Comparison of ENCODE assay signal across 1 cellular context in genomic region chr7:102991540-102992214, GRCh38.
TF ChIP-seq lines count a peak whose summit lies in the region.

No MANE protein-coding gene starts in this region.

TF ChIP-seq in HEK293, 187 proteins besides CTCF, POLR2A, EP300 and RAD21 (continued from another document and continues in another):
- TF ChIP-seq ZSCAN18 (tag by site-specific recombination; IDR thresholded peaks at IDR 0.05) (peak; percentile 48; the same call in 1 of the 2 replicates), BCL11A (tag by site-specific recombination; IDR thresholded peaks at IDR 0.05; ENCODE audit: low read depth) (peak; percentile 74; the same call in 1 of the 2 replicates), ZEB2 (tag by site-specific recombination; IDR thresholded peaks at IDR 0.05) (peak; percentile 90), GLIS1 (tag by site-specific recombination; IDR thresholded peaks at IDR 0.05) (peak; percentile 20; the same call in 1 of the 2 replicates), ZNF416 (tag by site-specific recombination; IDR thresholded peaks at IDR 0.05) (no peak), ZNF600 (tag by site-specific recombination; IDR thresholded peaks at IDR 0.05) (peak; percentile 94), SP2 (tag by site-specific recombination; IDR thresholded peaks at IDR 0.05) (peak; percentile 16; the same call in 1 of the 2 replicates), REST (tag by site-specific recombination; IDR thresholded peaks at IDR 0.05) (no peak), ZNF184 (tag by site-specific recombination; IDR thresholded peaks at IDR 0.05) (peak; percentile 83), ZNF223 (tag by site-specific recombination; IDR thresholded peaks at IDR 0.05) (no peak), ZNF639 (tag by site-specific recombination; IDR thresholded peaks at IDR 0.05) (peak; percentile 90), ZSCAN16 (tag by site-specific recombination; IDR thresholded peaks at IDR 0.05) (no peak), ZNF112 (tag by site-specific recombination; IDR thresholded peaks at IDR 0.05) (no peak), SETDB1 (IDR thresholded peaks at IDR 0.05; ENCODE audit: insufficient read length, low read length) (peak; percentile 16), HOXA7 (CRISPR knock-in tag; IDR thresholded peaks at IDR 0.05; ENCODE audit: borderline replicate concordance) (no peak), ZNF677 (tag by site-specific recombination; IDR thresholded peaks at IDR 0.05) (no peak), ZBTB48 (tag by site-specific recombination; IDR thresholded peaks at IDR 0.05) (0 out of 2 replicates have a peak, but pooled peaks have one; percentile 32), EGR2 (tag by site-specific recombination; IDR thresholded peaks at IDR 0.05; ENCODE audit: low read depth) (no peak), YY2 (tag by site-specific recombination; IDR thresholded peaks at IDR 0.05) (no peak), ZNF24 (tag by site-specific recombination; IDR thresholded peaks at IDR 0.05) (peak; percentile 98), ZNF202 (tag by site-specific recombination; IDR thresholded peaks at IDR 0.05; ENCODE audit: borderline replicate concordance) (no peak), ZNF292 (tag by site-specific recombination; IDR thresholded peaks at IDR 0.05; ENCODE audit: borderline replicate concordance, low read depth) (no peak), SP7 (tag by site-specific recombination; IDR thresholded peaks at IDR 0.05) (peak; percentile 94), ZNF530 (tag by site-specific recombination; IDR thresholded peaks at IDR 0.05; ENCODE audit: low read depth) (no peak; the same call in 1 of the 2 replicates), ZNF335 (tag by site-specific recombination; conservative IDR thresholded peaks at IDR 0.05) (peak; percentile 66), ZNF501 (tag by site-specific recombination; IDR thresholded peaks at IDR 0.05) (0 out of 2 replicates have a peak, but pooled peaks have one; percentile 23), KLF7 (tag by site-specific recombination; IDR thresholded peaks at IDR 0.05; ENCODE audit: borderline replicate concordance) (no peak), ZNF174 (tag by site-specific recombination; IDR thresholded peaks at IDR 0.05) (no peak), ZNF596 (tag by site-specific recombination; IDR thresholded peaks at IDR 0.05) (no peak), ZNF10 (tag by site-specific recombination; IDR thresholded peaks at IDR 0.05) (0 out of 2 replicates have a peak, but pooled peaks have one; percentile 32), SP3 (tag by site-specific recombination; IDR thresholded peaks at IDR 0.05) (peak; percentile 46; the same call in 1 of the 2 replicates), ZNF138 (tag by site-specific recombination; IDR thresholded peaks at IDR 0.05; ENCODE audit: borderline replicate concordance) (no peak), ZNF585B (tag by site-specific recombination; IDR thresholded peaks at IDR 0.05) (0 out of 2 replicates have a peak, but pooled peaks have one; percentile 5), GLI4 (tag by site-specific recombination; IDR thresholded peaks at IDR 0.05) (no peak), ZNF48 (tag by site-specific recombination; IDR thresholded peaks at IDR 0.05) (no peak), ZNF544 (tag by site-specific recombination; IDR thresholded peaks at IDR 0.05) (no peak), MEIS1 (CRISPR knock-in tag; IDR thresholded peaks at IDR 0.05; ENCODE audit: borderline replicate concordance) (no peak), ZNF211 (tag by site-specific recombination; IDR thresholded peaks at IDR 0.05; ENCODE audit: low read depth) (no peak), ZNF266 (tag by site-specific recombination; IDR thresholded peaks at IDR 0.05; ENCODE audit: low read depth) (no peak), KLF9 (tag by site-specific recombination; IDR thresholded peaks at IDR 0.05; ENCODE audit: low read depth) (no peak), ZBTB7A (tag by site-specific recombination; IDR thresholded peaks at IDR 0.05; ENCODE audit: low read depth) (no peak), ZBTB11 (tag by site-specific recombination; conservative IDR thresholded peaks at IDR 0.05; ENCODE audit: low read depth) (0 out of 2 replicates have a peak, but pooled peaks have one; percentile 30), ZNF645 (tag by site-specific recombination; IDR thresholded peaks at IDR 0.05) (no peak), KLF8 (tag by site-specific recombination; IDR thresholded peaks at IDR 0.05) (peak; percentile 80; the same call in 1 of the 2 replicates)
- TF ChIP-seq, protein P1, sequence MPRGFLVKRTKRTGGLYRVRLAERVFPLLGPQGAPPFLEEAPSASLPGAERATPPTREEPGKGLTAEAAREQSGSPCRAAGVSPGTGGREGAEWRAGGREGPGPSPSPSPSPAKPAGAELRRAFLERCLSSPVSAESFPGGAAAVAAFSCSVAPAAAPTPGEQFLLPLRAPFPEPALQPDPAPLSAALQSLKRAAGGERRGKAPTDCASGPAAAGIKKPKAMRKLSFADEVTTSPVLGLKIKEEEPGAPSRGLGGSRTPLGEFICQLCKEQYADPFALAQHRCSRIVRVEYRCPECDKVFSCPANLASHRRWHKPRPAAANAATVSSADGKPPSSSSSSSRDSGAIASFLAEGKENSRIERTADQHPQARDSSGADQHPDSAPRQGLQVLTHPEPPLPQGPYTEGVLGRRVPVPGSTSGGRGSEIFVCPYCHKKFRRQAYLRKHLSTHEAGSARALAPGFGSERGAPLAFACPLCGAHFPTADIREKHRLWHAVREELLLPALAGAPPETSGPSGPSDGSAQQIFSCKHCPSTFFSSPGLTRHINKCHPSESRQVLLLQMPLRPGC (tag by site-specific recombination; IDR thresholded peaks at IDR 0.05) = peak; percentile 96
- TF ChIP-seq, protein P2, sequence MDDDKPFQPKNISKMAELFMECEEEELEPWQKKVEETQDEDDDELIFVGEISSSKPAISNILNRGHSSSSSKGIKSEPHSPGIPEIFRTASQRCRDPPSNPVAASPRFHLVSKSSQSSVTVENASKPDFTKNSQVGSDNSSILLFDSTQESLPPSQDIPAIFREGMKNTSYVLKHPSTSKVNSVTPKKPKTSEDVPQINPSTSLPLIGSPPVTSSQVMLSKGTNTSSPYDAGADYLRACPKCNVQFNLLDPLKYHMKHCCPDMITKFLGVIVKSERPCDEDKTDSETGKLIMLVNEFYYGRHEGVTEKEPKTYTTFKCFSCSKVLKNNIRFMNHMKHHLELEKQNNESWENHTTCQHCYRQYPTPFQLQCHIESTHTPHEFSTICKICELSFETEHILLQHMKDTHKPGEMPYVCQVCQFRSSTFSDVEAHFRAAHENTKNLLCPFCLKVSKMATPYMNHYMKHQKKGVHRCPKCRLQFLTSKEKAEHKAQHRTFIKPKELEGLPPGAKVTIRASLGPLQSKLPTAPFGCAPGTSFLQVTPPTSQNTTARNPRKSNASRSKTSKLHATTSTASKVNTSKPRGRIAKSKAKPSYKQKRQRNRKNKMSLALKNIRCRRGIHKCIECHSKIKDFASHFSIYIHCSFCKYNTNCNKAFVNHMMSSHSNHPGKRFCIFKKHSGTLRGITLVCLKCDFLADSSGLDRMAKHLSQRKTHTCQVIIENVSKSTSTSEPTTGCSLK (tag by site-specific recombination; IDR thresholded peaks at IDR 0.05) = no peak
- TF ChIP-seq, protein P3, sequence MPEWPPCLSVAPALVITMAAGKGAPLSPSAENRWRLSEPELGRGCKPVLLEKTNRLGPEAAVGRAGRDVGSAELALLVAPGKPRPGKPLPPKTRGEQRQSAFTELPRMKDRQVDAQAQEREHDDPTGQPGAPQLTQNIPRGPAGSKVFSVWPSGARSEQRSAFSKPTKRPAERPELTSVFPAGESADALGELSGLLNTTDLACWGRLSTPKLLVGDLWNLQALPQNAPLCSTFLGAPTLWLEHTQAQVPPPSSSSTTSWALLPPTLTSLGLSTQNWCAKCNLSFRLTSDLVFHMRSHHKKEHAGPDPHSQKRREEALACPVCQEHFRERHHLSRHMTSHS (tag by site-specific recombination; IDR thresholded peaks at IDR 0.05) = no peak
- TF ChIP-seq, protein P4, sequence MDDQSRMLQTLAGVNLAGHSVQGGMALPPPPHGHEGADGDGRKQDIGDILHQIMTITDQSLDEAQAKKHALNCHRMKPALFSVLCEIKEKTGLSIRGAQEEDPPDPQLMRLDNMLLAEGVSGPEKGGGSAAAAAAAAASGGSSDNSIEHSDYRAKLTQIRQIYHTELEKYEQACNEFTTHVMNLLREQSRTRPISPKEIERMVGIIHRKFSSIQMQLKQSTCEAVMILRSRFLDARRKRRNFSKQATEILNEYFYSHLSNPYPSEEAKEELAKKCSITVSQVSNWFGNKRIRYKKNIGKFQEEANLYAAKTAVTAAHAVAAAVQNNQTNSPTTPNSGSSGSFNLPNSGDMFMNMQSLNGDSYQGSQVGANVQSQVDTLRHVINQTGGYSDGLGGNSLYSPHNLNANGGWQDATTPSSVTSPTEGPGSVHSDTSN (CRISPR knock-in tag; IDR thresholded peaks at IDR 0.05) = no peak
